In genomic region chr12:2058837-2059236, GRCh38 we compare ENCODE assay signal across 1 cellular context.
TF ChIP-seq lines count a peak whose summit lies in the region.

No MANE protein-coding gene starts in this region.

TF ChIP-seq in H1, 55 proteins besides CTCF, POLR2A, EP300 and RAD21:
- no peak for TF ChIP-seq TCF12 (IDR thresholded peaks at IDR 0.05; ENCODE audit: low read depth, low read length)
- no peak for TF ChIP-seq BCL11A (IDR thresholded peaks at IDR 0.05; ENCODE audit: low read depth in 2 of 2, low read length in 2 of 2)
- no peak for TF ChIP-seq SUZ12 (IDR thresholded peaks at IDR 0.05; ENCODE audit: low read length)
- no peak for TF ChIP-seq NANOG (IDR thresholded peaks at IDR 0.05; ENCODE audit: insufficient read depth, low read depth, low read length, poor library complexity, severe bottlenecking)
- no peak for TF ChIP-seq SIN3A (conservative IDR thresholded peaks at IDR 0.05 in 1 of 2, IDR thresholded peaks at IDR 0.05 in 1 of 2; ENCODE audit: low read depth in 1 of 2, low read length in 2 of 2)
- TF ChIP-seq, protein P1, sequence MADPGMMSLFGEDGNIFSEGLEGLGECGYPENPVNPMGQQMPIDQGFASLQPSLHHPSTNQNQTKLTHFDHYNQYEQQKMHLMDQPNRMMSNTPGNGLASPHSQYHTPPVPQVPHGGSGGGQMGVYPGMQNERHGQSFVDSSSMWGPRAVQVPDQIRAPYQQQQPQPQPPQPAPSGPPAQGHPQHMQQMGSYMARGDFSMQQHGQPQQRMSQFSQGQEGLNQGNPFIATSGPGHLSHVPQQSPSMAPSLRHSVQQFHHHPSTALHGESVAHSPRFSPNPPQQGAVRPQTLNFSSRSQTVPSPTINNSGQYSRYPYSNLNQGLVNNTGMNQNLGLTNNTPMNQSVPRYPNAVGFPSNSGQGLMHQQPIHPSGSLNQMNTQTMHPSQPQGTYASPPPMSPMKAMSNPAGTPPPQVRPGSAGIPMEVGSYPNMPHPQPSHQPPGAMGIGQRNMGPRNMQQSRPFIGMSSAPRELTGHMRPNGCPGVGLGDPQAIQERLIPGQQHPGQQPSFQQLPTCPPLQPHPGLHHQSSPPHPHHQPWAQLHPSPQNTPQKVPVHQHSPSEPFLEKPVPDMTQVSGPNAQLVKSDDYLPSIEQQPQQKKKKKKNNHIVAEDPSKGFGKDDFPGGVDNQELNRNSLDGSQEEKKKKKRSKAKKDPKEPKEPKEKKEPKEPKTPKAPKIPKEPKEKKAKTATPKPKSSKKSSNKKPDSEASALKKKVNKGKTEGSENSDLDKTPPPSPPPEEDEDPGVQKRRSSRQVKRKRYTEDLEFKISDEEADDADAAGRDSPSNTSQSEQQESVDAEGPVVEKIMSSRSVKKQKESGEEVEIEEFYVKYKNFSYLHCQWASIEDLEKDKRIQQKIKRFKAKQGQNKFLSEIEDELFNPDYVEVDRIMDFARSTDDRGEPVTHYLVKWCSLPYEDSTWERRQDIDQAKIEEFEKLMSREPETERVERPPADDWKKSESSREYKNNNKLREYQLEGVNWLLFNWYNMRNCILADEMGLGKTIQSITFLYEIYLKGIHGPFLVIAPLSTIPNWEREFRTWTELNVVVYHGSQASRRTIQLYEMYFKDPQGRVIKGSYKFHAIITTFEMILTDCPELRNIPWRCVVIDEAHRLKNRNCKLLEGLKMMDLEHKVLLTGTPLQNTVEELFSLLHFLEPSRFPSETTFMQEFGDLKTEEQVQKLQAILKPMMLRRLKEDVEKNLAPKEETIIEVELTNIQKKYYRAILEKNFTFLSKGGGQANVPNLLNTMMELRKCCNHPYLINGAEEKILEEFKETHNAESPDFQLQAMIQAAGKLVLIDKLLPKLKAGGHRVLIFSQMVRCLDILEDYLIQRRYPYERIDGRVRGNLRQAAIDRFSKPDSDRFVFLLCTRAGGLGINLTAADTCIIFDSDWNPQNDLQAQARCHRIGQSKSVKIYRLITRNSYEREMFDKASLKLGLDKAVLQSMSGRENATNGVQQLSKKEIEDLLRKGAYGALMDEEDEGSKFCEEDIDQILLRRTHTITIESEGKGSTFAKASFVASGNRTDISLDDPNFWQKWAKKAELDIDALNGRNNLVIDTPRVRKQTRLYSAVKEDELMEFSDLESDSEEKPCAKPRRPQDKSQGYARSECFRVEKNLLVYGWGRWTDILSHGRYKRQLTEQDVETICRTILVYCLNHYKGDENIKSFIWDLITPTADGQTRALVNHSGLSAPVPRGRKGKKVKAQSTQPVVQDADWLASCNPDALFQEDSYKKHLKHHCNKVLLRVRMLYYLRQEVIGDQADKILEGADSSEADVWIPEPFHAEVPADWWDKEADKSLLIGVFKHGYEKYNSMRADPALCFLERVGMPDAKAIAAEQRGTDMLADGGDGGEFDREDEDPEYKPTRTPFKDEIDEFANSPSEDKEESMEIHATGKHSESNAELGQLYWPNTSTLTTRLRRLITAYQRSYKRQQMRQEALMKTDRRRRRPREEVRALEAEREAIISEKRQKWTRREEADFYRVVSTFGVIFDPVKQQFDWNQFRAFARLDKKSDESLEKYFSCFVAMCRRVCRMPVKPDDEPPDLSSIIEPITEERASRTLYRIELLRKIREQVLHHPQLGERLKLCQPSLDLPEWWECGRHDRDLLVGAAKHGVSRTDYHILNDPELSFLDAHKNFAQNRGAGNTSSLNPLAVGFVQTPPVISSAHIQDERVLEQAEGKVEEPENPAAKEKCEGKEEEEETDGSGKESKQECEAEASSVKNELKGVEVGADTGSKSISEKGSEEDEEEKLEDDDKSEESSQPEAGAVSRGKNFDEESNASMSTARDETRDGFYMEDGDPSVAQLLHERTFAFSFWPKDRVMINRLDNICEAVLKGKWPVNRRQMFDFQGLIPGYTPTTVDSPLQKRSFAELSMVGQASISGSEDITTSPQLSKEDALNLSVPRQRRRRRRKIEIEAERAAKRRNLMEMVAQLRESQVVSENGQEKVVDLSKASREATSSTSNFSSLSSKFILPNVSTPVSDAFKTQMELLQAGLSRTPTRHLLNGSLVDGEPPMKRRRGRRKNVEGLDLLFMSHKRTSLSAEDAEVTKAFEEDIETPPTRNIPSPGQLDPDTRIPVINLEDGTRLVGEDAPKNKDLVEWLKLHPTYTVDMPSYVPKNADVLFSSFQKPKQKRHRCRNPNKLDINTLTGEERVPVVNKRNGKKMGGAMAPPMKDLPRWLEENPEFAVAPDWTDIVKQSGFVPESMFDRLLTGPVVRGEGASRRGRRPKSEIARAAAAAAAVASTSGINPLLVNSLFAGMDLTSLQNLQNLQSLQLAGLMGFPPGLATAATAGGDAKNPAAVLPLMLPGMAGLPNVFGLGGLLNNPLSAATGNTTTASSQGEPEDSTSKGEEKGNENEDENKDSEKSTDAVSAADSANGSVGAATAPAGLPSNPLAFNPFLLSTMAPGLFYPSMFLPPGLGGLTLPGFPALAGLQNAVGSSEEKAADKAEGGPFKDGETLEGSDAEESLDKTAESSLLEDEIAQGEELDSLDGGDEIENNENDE (IDR thresholded peaks at IDR 0.05; ENCODE audit: insufficient replicate concordance, low read length), result no peak
- no peak for TF ChIP-seq RNF2 (IDR thresholded peaks at IDR 0.05; ENCODE audit: borderline replicate concordance, low read depth, low read length, missing control alignments, poor library complexity, severe bottlenecking)
- no peak for TF ChIP-seq EGR1 (IDR thresholded peaks at IDR 0.05; ENCODE audit: borderline replicate concordance, low read depth, low read length)
- no peak for TF ChIP-seq KDM1A (IDR thresholded peaks at IDR 0.05; ENCODE audit: borderline replicate concordance, low read length)
- TF ChIP-seq CBX8 (IDR thresholded peaks at IDR 0.05; ENCODE audit: borderline replicate concordance, low read depth, low read length), result no peak
- no peak for TF ChIP-seq SIRT6 (IDR thresholded peaks at IDR 0.05; ENCODE audit: low read length)
- no peak for TF ChIP-seq FOSL1 (IDR thresholded peaks at IDR 0.05; ENCODE audit: insufficient read depth, low read depth, low read length)
- TF ChIP-seq BACH1 (IDR thresholded peaks at IDR 0.05; ENCODE audit: low read length), result no peak
- no peak for TF ChIP-seq POU5F1 (IDR thresholded peaks at IDR 0.05; ENCODE audit: low read depth, low read length)
- no peak for TF ChIP-seq YY1 (IDR thresholded peaks at IDR 0.05; ENCODE audit: low read depth, low read length)
- TF ChIP-seq SP4 (IDR thresholded peaks at IDR 0.05; ENCODE audit: low read length), result no peak
- TF ChIP-seq SP1 (IDR thresholded peaks at IDR 0.05; ENCODE audit: low read depth, low read length), result no peak
- TF ChIP-seq E2F6 (IDR thresholded peaks at IDR 0.05), result no peak
- TF ChIP-seq, protein P2, sequence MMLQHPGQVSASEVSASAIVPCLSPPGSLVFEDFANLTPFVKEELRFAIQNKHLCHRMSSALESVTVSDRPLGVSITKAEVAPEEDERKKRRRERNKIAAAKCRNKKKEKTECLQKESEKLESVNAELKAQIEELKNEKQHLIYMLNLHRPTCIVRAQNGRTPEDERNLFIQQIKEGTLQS (IDR thresholded peaks at IDR 0.05; ENCODE audit: insufficient read depth, low read depth, low read length), result no peak
- no peak for TF ChIP-seq POLR2AphosphoS5 (IDR thresholded peaks at IDR 0.05; ENCODE audit: low read depth, low read length)
